Comparison of ENCODE assay signal across 24 cellular contexts in genomic region chr18:79328917-79329316, GRCh38.
"Had no signal": no experiment of that assay in that cellular context is flagged by ENCODE, and none has a peak within 500 bp of the region (broad histone marks: within the 10 kb centered on the region; RNA-seq: fewer than 3 reads in every experiment).

No MANE protein-coding gene starts in this region.

- H3K4me1 Mint-ChIP-seq: mesothelial cell of epicardium had no signal

- H3K27ac Mint-ChIP-seq: memory B cell; mesothelial cell of epicardium; naive thymus-derived CD4-positive, alpha-beta T cell had no signal

- H3K4me1 ChIP-seq: left lung, left ventricle myocardium inferior, lower lobe of right lung had no signal

- H3K9me3 ChIP-seq: left lung, left ventricle myocardium inferior, lower lobe of right lung, mucosa of descending colon had no signal

- FAIRE-seq: islet of Langerhans, keratinocyte, kidney had no signal

- DNase-seq: hippocampal formation; hypothalamus; immature natural killer cell; islet precursor cell; kidney; kidney glomerular epithelial cell; left cardiac atrium; left colon; left lung; left ventricle myocardium inferior; left ventricle myocardium superior; lower lobe of right lung; mammary epithelial cell; mesenchymal stem cell; mesendoderm; midbrain; mucosa of descending colon; naive B cell; naive thymus-derived CD4-positive, alpha-beta T cell had no signal

- H3K4me3 ChIP-seq: left lung, left ventricle myocardium inferior, lower lobe of right lung, lung, mucosa of descending colon had no signal

- H3K27ac ChIP-seq: left lung, left ventricle myocardium inferior, lower lobe of right lung had no signal

- H3K4me3 Mint-ChIP-seq: immature natural killer cell; memory B cell; mesothelial cell of epicardium; naive B cell; naive thymus-derived CD4-positive, alpha-beta T cell had no signal

- H3K27me3 Mint-ChIP-seq: memory B cell; naive B cell; naive thymus-derived CD4-positive, alpha-beta T cell had no signal

- H3K27me3 ChIP-seq: left lung had no signal
